Comparison of ENCODE assay signal across 7 cellular contexts in genomic region chr22:16146916-16147315, GRCh38.
A peak's percentile ranks its signal among the peaks of the same experiment; 100 is the strongest.
DNase-seq lines count a peak whose midpoint lies in the region; ATAC-seq, FAIRE-seq and TF ChIP-seq lines count a peak whose summit lies in the region.
"Not testable (repeated sequence)": the region's sequence is repeated elsewhere in the genome, so short reads cannot be mapped to it uniquely, and the experiment has no call there.

No MANE protein-coding gene starts in this region.

- H2BK15ac ChIP-seq in H1 (ENCODE audit: low read length), result not testable (repeated sequence)

- H3K4ac ChIP-seq in H1 (replicated peaks; ENCODE audit: insufficient read length, low read depth, low read length), result not testable (repeated sequence)

- BruUV-seq in Panc1 (replicated peaks; lab: Mats Ljungman, UMichigan), result not testable (repeated sequence)

- H3K23me2 ChIP-seq in H1 (ENCODE audit: low read depth, low read length), result not testable (repeated sequence)

- POLR2A ChIA-PET in Panc1 (lab: Charles Lee); activated CD4-positive, alpha-beta T cell treated with anti-CD3 and anti-CD28 coated beads for 36 hours (lab: Charles Lee); H1 (lab: Charles Lee; ENCODE audit: partially characterized antibody): not testable (repeated sequence)

- not testable (repeated sequence) for H3K79me1 ChIP-seq in H1 (ENCODE audit: low read depth, low read length)

- peak; percentile 51 for DNase-seq in DMS 273 (lab: John Stamatoyannopoulos, UW; ENCODE audit: unreplicated experiment)
- DNase-seq in KBM-7, result peak; percentile 33
- DNase-seq in NCI-H2081 (lab: John Stamatoyannopoulos, UW), result peak; percentile 0
- DNase-seq in Panc1 (ENCODE audit: low read depth, low spot score), result not testable (repeated sequence)
- DNase-seq in activated CD4-positive, alpha-beta T cell treated with anti-CD3 and anti-CD28 coated beads for 36 hours, result peak; percentile 30
- DNase-seq in H1 (ENCODE audit: low read depth in 1 of 2, low spot score in 2 of 2), result peak in 1 of 2 experiments; percentile 35
- DNase-seq in right lobe of liver, result peak in 1 of 3 donors; percentile 21

- not testable (repeated sequence) for H3K9ac ChIP-seq in H1 (replicated peaks in 1 of 4; ENCODE audit: extremely low read depth in 1 of 4, low read depth in 3 of 4, low read length in 3 of 4)

- not testable (repeated sequence) for H2BK12ac ChIP-seq in H1 (ENCODE audit: low read depth, low read length)

- not testable (repeated sequence) for H2AK5ac ChIP-seq in H1 (ENCODE audit: low read depth, low read length)

- not testable (repeated sequence) for H3K27ac ChIP-seq in Panc1 (ENCODE audit: low read length); H1 (ENCODE audit: low read depth, low read length); right lobe of liver

- not testable (repeated sequence) for H2BK120ac ChIP-seq in H1 (replicated peaks; ENCODE audit: low read depth, low read length)

- H3K4me1 Mint-ChIP-seq in activated CD4-positive, alpha-beta T cell treated with anti-CD3 and anti-CD28 coated beads for 36 hours, result not testable (repeated sequence)

- H3K14ac ChIP-seq in H1 (ENCODE audit: insufficient read length), result not testable (repeated sequence)

- not testable (repeated sequence) for H3K36me3 ChIP-seq in Panc1 (ENCODE audit: control insufficient read depth, insufficient read depth, low read length); H1 (ENCODE audit: control insufficient read depth in 2 of 4, insufficient read depth in 4 of 4, low read length in 3 of 4); right lobe of liver

- WGBS in H1 (ENCODE audit: extremely low coverage in 1 of 2, insufficient coverage in 1 of 2, insufficient read length in 1 of 2, insufficient replicate concordance in 2 of 2, low coverage in 1 of 2, low lambda C conversion rate in 2 of 2, missing lambda C conversion rate in 1 of 2), 2 experiments, result 45% methylated on average over 2 of the region's 2 CpGs; no CpG with 5 or more reads in 1 of the 2 experiments
- WGBS in right lobe of liver (ENCODE audit: insufficient coverage, low coverage, low lambda C conversion rate, missing lambda C conversion rate), result 27% methylated on average over 2 of the region's 2 CpGs

- H3K4me3 Mint-ChIP-seq in activated CD4-positive, alpha-beta T cell treated with anti-CD3 and anti-CD28 coated beads for 36 hours, result not testable (repeated sequence)

- H4K20me1 ChIP-seq in H1 (replicated peaks in 1 of 2; ENCODE audit: control insufficient read depth in 1 of 2, insufficient read depth in 2 of 2, low read length in 2 of 2), result not testable (repeated sequence)

- not testable (repeated sequence) for H4K5ac ChIP-seq in H1 (ENCODE audit: insufficient read length, low read depth, low read length)

- not testable (repeated sequence) for TF ChIP-seq EP300 in H1 (IDR thresholded peaks at IDR 0.05; ENCODE audit: borderline replicate concordance in 1 of 2, low read depth in 2 of 2, low read length in 2 of 2)

- H4K91ac ChIP-seq in H1 (replicated peaks; ENCODE audit: insufficient read length, low read length), result not testable (repeated sequence)

- not testable (repeated sequence) for ATAC-seq in Panc1; activated CD4-positive, alpha-beta T cell treated with anti-CD3 and anti-CD28 coated beads for 36 hours; right lobe of liver

- not testable (repeated sequence) for H2BK20ac ChIP-seq in H1 (ENCODE audit: low read length)

- in situ Hi-C loops in KBM-7 (cut with MboI; ENCODE audit: low pct_unique_long_range_greater_than_20kb, low sequenced_read_pairs); Panc1 (cut with HindIII; ENCODE audit: low pct_unique_long_range_greater_than_20kb, low sequenced_read_pairs): not testable (repeated sequence)

- not testable (repeated sequence) for H4K8ac ChIP-seq in H1 (ENCODE audit: extremely low read depth, insufficient read depth, low read length)

- not testable (repeated sequence) for H3K27me3 Mint-ChIP-seq in activated CD4-positive, alpha-beta T cell treated with anti-CD3 and anti-CD28 coated beads for 36 hours

- not testable (repeated sequence) for TF ChIP-seq POLR2A in H1 (IDR thresholded peaks at IDR 0.05; ENCODE audit: control extremely low read depth in 1 of 2, low read depth in 2 of 2, low read length in 2 of 2); right lobe of liver (IDR thresholded peaks at IDR 0.05)

- H3K4me3 ChIP-seq in Panc1 (ENCODE audit: low read depth in 2 of 2, low read length in 2 of 2); H1 (ENCODE audit: extremely low read depth in 1 of 4, insufficient read depth in 2 of 4, low read depth in 3 of 4, low read length in 4 of 4); right lobe of liver: not testable (repeated sequence)

- not testable (repeated sequence) for H3K36me3 Mint-ChIP-seq in activated CD4-positive, alpha-beta T cell treated with anti-CD3 and anti-CD28 coated beads for 36 hours (ENCODE audit: low read depth)

- not testable (repeated sequence) for H2AFZ ChIP-seq in H1 (ENCODE audit: low read length)

- H3K9me3 Mint-ChIP-seq in activated CD4-positive, alpha-beta T cell treated with anti-CD3 and anti-CD28 coated beads for 36 hours (ENCODE audit: low read depth), result not testable (repeated sequence)

- intact Hi-C loops in Panc1 (cut with micrococcal nuclease; ENCODE audit: unreplicated experiment); activated CD4-positive, alpha-beta T cell treated with anti-CD3 and anti-CD28 coated beads for 36 hours (cut with DNase I, micrococcal nuclease); right lobe of liver (cut with DNase I): not testable (repeated sequence)

- H3K27ac Mint-ChIP-seq in activated CD4-positive, alpha-beta T cell treated with anti-CD3 and anti-CD28 coated beads for 36 hours, result not testable (repeated sequence)

- TF ChIP-seq RAD21 in H1 (IDR thresholded peaks at IDR 0.05 in 1 of 2, conservative IDR thresholded peaks at IDR 0.05 in 1 of 2; ENCODE audit: low read depth in 2 of 2, low read length in 2 of 2), result peak; percentile 25 to 28

- not testable (repeated sequence) for H3K4me1 ChIP-seq in Panc1 (ENCODE audit: control insufficient read depth, insufficient read depth, low read length); H1 (replicated peaks in 1 of 4; ENCODE audit: control insufficient read depth in 3 of 4, insufficient read depth in 4 of 4, low read length in 3 of 4); right lobe of liver

- H3K9me3 ChIP-seq in Panc1 (ENCODE audit: control insufficient read depth, insufficient read depth, low read depth, low read length); right lobe of liver: not testable (repeated sequence)
- peaks cover 9 to 32% of the 10 kb centered on the region in 2 experiments; a peak in 3 of 4 replicates for H3K9me3 ChIP-seq in H1 (ENCODE audit: insufficient read depth in 2 of 2, low read depth in 1 of 2, low read length in 1 of 2)

- H3K18ac ChIP-seq in H1 (ENCODE audit: extremely low read depth, low read length), result not testable (repeated sequence)

- H3K27me3 ChIP-seq in Panc1 (ENCODE audit: control insufficient read depth, insufficient read depth, low read length); H1 (replicated peaks in 1 of 4; ENCODE audit: control insufficient read depth in 3 of 4, extremely low read depth in 1 of 4, insufficient read depth in 3 of 4, low read length in 3 of 4); right lobe of liver: not testable (repeated sequence)

- H3K23ac ChIP-seq in H1 (ENCODE audit: insufficient read length), result not testable (repeated sequence)

- CTCF ChIA-PET in Panc1 (lab: Charles Lee); activated CD4-positive, alpha-beta T cell treated with anti-CD3 and anti-CD28 coated beads for 36 hours (lab: Charles Lee); H1 (lab: Charles Lee; ENCODE audit: partially characterized antibody): not testable (repeated sequence)

- H3K56ac ChIP-seq in H1 (replicated peaks; ENCODE audit: insufficient read length, low read depth, low read length), result not testable (repeated sequence)

- not testable (repeated sequence) for H2BK5ac ChIP-seq in H1 (ENCODE audit: low read depth, low read length)

- not testable (repeated sequence) for H3K4me2 ChIP-seq in H1 (ENCODE audit: insufficient read depth in 1 of 2, low read depth in 2 of 2, low read length in 2 of 2)

- FAIRE-seq in H1 (lab: Jason Lieb, UNC), result not testable (repeated sequence)

- H3K79me2 ChIP-seq in H1 (ENCODE audit: control insufficient read depth in 1 of 2, insufficient read depth in 2 of 2, low read length in 2 of 2), result not testable (repeated sequence)

- TF ChIP-seq CTCF in Panc1 (IDR thresholded peaks at IDR 0.05) (peak; percentile 72), right lobe of liver (IDR thresholded peaks at IDR 0.05) (peak in 3 of 4 donors; percentile 25 to 46 (median 43))
- not testable (repeated sequence) for TF ChIP-seq CTCF in H1 (IDR thresholded peaks at IDR 0.05; ENCODE audit: control extremely low read depth in 1 of 3, insufficient read depth in 1 of 3, low read depth in 1 of 3, low read length in 3 of 3)
